ENCODE assay signal across 10 cellular contexts in genomic region chr6:56808871-56809359, GRCh38.
DNase-seq lines count a peak whose midpoint lies in the region; ATAC-seq and TF ChIP-seq lines count a peak whose summit lies in the region.
"Had no signal": no experiment of that assay in that cellular context is flagged by ENCODE, and none has a peak within 500 bp of the region (broad histone marks: within the 10 kb centered on the region; RNA-seq: fewer than 3 reads in every experiment).

No MANE protein-coding gene starts in this region.

- peaks cover 78% of the 10 kb centered on the region for H3K79me2 ChIP-seq in fibroblast of lung (ENCODE audit: control insufficient read depth, insufficient read depth, low read length)

- H3K36me3 ChIP-seq in fibroblast of lung (ENCODE audit: control insufficient read depth, insufficient read depth, low read length) (no peaks in the 10 kb centered on the region), gastrocnemius medialis (no peaks in the 10 kb centered on the region)

- H3K4me2 ChIP-seq in fibroblast of lung (ENCODE audit: extremely low read depth, insufficient read depth, low read length): peak overlapping the region; percentile 20

- H3K27ac ChIP-seq in fibroblast of lung (ENCODE audit: insufficient read depth, low read length) (peak overlapping the region; percentile 15), gastrocnemius medialis (peak overlapping the region; percentile 87 to 93 (median 87))

- H3K9me3 ChIP-seq in fibroblast of lung (ENCODE audit: control insufficient read depth, insufficient read depth, low read depth, low read length): no peaks in the 10 kb centered on the region
- H3K9me3 ChIP-seq in gastrocnemius medialis: no peaks in the 10 kb centered on the region

- TF ChIP-seq CTCF in fibroblast of lung (conservative IDR thresholded peaks at IDR 0.05 in 1 of 2, IDR thresholded peaks at IDR 0.05 in 1 of 2; ENCODE audit: low read depth in 1 of 2, low read length in 2 of 2): no peak
- TF ChIP-seq CTCF in gastrocnemius medialis (IDR thresholded peaks at IDR 0.05 in 4 of 5, conservative IDR thresholded peaks at IDR 0.05 in 1 of 5): no peak

- H3K4me3 ChIP-seq in fibroblast of lung (replicated peaks in 1 of 4; ENCODE audit: control extremely low read depth in 1 of 4, insufficient read depth in 1 of 4, low read depth in 3 of 4, low read length in 4 of 4) (no peak overlapping the region), gastrocnemius medialis (no peak overlapping the region)
- H3K4me3 ChIP-seq: coronary artery had no signal

- intact Hi-C loops in gastrocnemius medialis (cut with DNase I; ENCODE audit: low total_unique reads): no loop called here
- intact Hi-C loops in left colon (cut with DNase I, micrococcal nuclease): no loop called here

- H2AFZ ChIP-seq in fibroblast of lung (ENCODE audit: low read length): no peak overlapping the region

- in situ Hi-C loops in gastrocnemius medialis (cut with MboI; ENCODE audit: low sequenced_read_pairs in 4 of 4): no loop called here

- H4K20me1 ChIP-seq in fibroblast of lung (ENCODE audit: control insufficient read depth, extremely low read depth, insufficient read depth, low read length): peaks cover 5% of the 10 kb centered on the region

- H3K4me1 ChIP-seq in fibroblast of lung (ENCODE audit: control insufficient read depth, extremely low read depth, insufficient read depth, low read length) (peaks cover 11% of the 10 kb centered on the region), gastrocnemius medialis (peaks cover 70 to 74% of the 10 kb centered on the region in 2 donors)

- H3K27me3 ChIP-seq in fibroblast of lung (ENCODE audit: control insufficient read depth, insufficient read depth, low read length): no peaks in the 10 kb centered on the region
- no peaks in the 10 kb centered on the region for H3K27me3 ChIP-seq in gastrocnemius medialis

- no peak overlapping the region for H3K9ac ChIP-seq in fibroblast of lung (ENCODE audit: insufficient read depth, low read length)

- peak; percentile 67 for DNase-seq in NCI-H510A (lab: John Stamatoyannopoulos, UW)
- peak in 1 of 2 donors; percentile 89 for DNase-seq in fibroblast of lung (ENCODE audit: low read depth in 2 of 2)
- DNase-seq in gastrocnemius medialis: peak in 1 of 2 donors; percentile 54
- DNase-seq in left colon: no peak
- DNase-seq: activated CD4-positive, alpha-beta memory T cell treated with anti-CD3 and anti-CD28 coated beads, Interleukin-2, amount 10 ng/mL, durations not matched to agents 7 days and 5 days; stimulated activated CD4-positive, alpha-beta T cell treated with anti-CD3 and anti-CD28 coated beads, Interleukin-4, amount 100 ng/mL, for 4 hours had no signal

- ATAC-seq in GM21723 (IDR thresholded peaks at IDR 0.05; ENCODE audit: unreplicated experiment) (peak; percentile 46), gastrocnemius medialis (peak; percentile 55 to 79), GM19023 (IDR thresholded peaks at IDR 0.05; ENCODE audit: unreplicated experiment) (no peak), GM18502 (IDR thresholded peaks at IDR 0.05; ENCODE audit: poor library complexity, unreplicated experiment) (no peak), left colon (no peak)

- no peak for TF ChIP-seq POLR2A in gastrocnemius medialis (IDR thresholded peaks at IDR 0.05)

Comparison
In these comparisons a context has a peak if more than half of its experiments do, and no peak if none do; other contexts are left out.
1. ATAC-seq: peak in GM21723 (single experiment) and gastrocnemius medialis (2 of 2); none in GM19023 (single experiment), GM18502 (single experiment) and left colon (single experiment).